29 cellular contexts compared by ENCODE assay signal in the genomic region with DNA sequence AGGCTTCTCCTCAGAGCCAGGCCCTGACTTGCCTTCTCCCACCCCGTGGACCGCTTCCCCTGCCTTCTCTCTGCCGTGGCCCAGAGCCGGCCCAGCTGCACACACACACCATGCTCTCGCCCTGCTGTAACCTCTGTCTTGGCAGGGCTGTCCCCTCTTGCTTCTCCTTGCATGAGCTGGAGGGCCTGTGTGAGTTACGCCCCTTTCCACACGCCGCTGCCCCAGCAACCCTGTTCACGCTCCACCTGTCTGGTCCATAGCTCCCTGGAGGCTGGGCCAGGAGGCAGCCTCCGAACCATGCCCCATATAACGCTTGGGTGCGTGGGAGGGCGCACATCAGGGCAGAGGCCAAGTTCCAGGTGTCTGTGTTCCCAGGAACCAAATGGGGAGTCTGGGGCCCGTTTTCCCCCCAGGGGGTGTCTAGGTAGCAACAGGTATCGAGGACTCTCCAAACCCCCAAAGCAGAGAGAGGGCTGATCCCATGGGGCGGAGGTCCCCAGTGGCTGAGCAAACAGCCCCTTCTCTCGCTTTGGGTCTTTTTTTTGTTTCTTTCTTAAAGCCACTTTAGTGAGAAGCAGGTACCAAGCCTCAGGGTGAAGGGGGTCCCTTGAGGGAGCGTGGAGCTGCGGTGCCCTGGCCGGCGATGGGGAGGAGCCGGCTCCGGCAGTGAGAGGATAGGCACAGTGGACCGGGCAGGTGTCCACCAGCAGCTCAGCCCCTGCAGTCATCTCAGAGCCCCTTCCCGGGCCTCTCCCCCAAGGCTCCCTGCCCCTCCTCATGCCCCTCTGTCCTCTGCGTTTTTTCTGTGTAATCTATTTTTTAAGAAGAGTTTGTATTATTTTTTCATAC. TPM values are rescaled to one million over a fixed set of nuclear protein-coding genes. Genes with fewer than 3 reads are reported as not detected.
DNase-seq lines count a peak whose midpoint lies in the region; ATAC-seq and TF ChIP-seq lines count a peak whose summit lies in the region.
"Had no signal": no experiment of that assay in that cellular context is flagged by ENCODE, and none has a peak within 500 bp of the region (broad histone marks: within the 10 kb centered on the region; RNA-seq: fewer than 3 reads in every experiment).

No MANE protein-coding gene starts in this region.

- H3K27me3 Mint-ChIP-seq in natural killer cell treated with Interleukin-12 subunit alpha and Interleukin-12 subunit beta and Interleukin-15 and Interleukin-18, amount 100 ng/mL, for 72 hours, result no peaks in the 10 kb centered on the region
- H3K27me3 Mint-ChIP-seq in natural killer cell (ENCODE audit: low read depth in 2 of 2), result no peaks in the 10 kb centered on the region
- no peaks in the 10 kb centered on the region for H3K27me3 Mint-ChIP-seq in T-helper 17 cell
- H3K27me3 Mint-ChIP-seq in GM23338 (ENCODE audit: insufficient read depth, low read depth, poor library complexity), result peaks cover 6% of the 10 kb centered on the region
- H3K27me3 Mint-ChIP-seq: activated CD8-positive, alpha-beta memory T cell treated with anti-CD3 and anti-CD28 coated beads, Interleukin-2, amount 10 ng/mL, durations not matched to agents 7 days and 5 days had no signal

- H4K20me1 ChIP-seq in GM23338 (replicated peaks; ENCODE audit: insufficient read depth), result no peaks in the 10 kb centered on the region

- H3K9me3 ChIP-seq in T-helper 17 cell (ENCODE audit: control insufficient read depth, low read length, poor library complexity, severe bottlenecking), result no peaks in the 10 kb centered on the region
- H3K9me3 ChIP-seq: esophagus muscularis mucosa, right lobe of liver, thoracic aorta had no signal

- H3K9me2 ChIP-seq in GM23338 (ENCODE audit: insufficient read depth), result no peaks in the 10 kb centered on the region

- no peak overlapping the region for H3K4me3 ChIP-seq in GM23338
- H3K4me3 ChIP-seq: cardiac muscle cell, esophagus muscularis mucosa, lung, neural progenitor cell, right lobe of liver, thoracic aorta had no signal

- DNase-seq in natural killer cell treated with Interleukin-12 subunit alpha and Interleukin-12 subunit beta and Interleukin-15 and Interleukin-18, amount 100 ng/mL, for 72 hours (ENCODE audit: low spot score), result peak; percentile 47
- DNase-seq in natural killer cell (no peak), T-helper 17 cell (no peak), left kidney (ENCODE audit: low read depth, low spot score) (peak; percentile 21), GM23338 (ENCODE audit: low spot score) (no peak), middle frontal gyrus (ENCODE audit: extremely low spot score, low spot score) (no peak)
- DNase-seq: activated CD4-positive, alpha-beta T cell treated with anti-CD3 and anti-CD28 coated beads, Interleukin-2, amount 50 U/mL, for 1 hour; activated CD8-positive, alpha-beta memory T cell treated with anti-CD3 and anti-CD28 coated beads, Interleukin-2, amount 10 ng/mL, durations not matched to agents 7 days and 5 days; activated naive CD4-positive, alpha-beta T cell treated with anti-CD3 and anti-CD28 coated beads, Interleukin-2, amount 50 U/mL, for 16 hours; DMS53; foreskin keratinocyte; NCI-H1436; NCI-H446; NCI-H774; right lobe of liver; stimulated activated CD4-positive, alpha-beta T cell treated with anti-CD3 and anti-CD28 coated beads, Interleukin-12 subunit alpha, Interleukin-12 subunit beta, amount 100 ng/mL, for 4 hours; stimulated activated CD4-positive, alpha-beta T cell treated with anti-CD3 and anti-CD28 coated beads, Interleukin-4, amount 100 ng/mL, for 1 hour; T-helper 9 cell; WERI-Rb-1 had no signal

- no peak overlapping the region for H3K4me2 ChIP-seq in GM23338
- H3K4me2 ChIP-seq: KMS-11, neural progenitor cell had no signal

- peaks cover 5% of the 10 kb centered on the region for H3K36me3 Mint-ChIP-seq in natural killer cell treated with Interleukin-12 subunit alpha and Interleukin-12 subunit beta and Interleukin-15 and Interleukin-18, amount 100 ng/mL, for 72 hours
- peaks cover 7% of the 10 kb centered on the region for H3K36me3 Mint-ChIP-seq in natural killer cell
- H3K36me3 Mint-ChIP-seq in T-helper 17 cell (ENCODE audit: low read depth), result peaks cover 8% of the 10 kb centered on the region
- H3K36me3 Mint-ChIP-seq in GM23338 (ENCODE audit: low read depth), result peaks cover 44% of the 10 kb centered on the region

- H3K4me1 ChIP-seq in GM23338 (ENCODE audit: insufficient read depth), result no peaks in the 10 kb centered on the region
- H3K4me1 ChIP-seq: esophagus muscularis mucosa, foreskin keratinocyte, neural progenitor cell, right lobe of liver had no signal

- H3K9me3 Mint-ChIP-seq in natural killer cell treated with Interleukin-12 subunit alpha and Interleukin-12 subunit beta and Interleukin-15 and Interleukin-18, amount 100 ng/mL, for 72 hours, result no peaks in the 10 kb centered on the region
- H3K9me3 Mint-ChIP-seq in natural killer cell (no peaks in the 10 kb centered on the region), GM23338 (peaks cover 3% of the 10 kb centered on the region; the same call in 1 of the 3 replicates)
- H3K9me3 Mint-ChIP-seq: activated T-helper 1 cell treated with anti-CD3 and anti-CD28 coated beads, Interleukin-12 subunit alpha, Interleukin-12 subunit beta, Interleukin-2, Interleukin-4 antibody, amounts not matched to agents 30 ng/mL and 10 ng/mL and 1 ng/mL, durations not matched to agents 14 hours and 24 hours and 36 hours had no signal

- H3K4me1 Mint-ChIP-seq in natural killer cell treated with Interleukin-12 subunit alpha and Interleukin-12 subunit beta and Interleukin-15 and Interleukin-18, amount 100 ng/mL, for 72 hours (ENCODE audit: low read depth in 2 of 2), result peaks cover 0 to 3% of the 10 kb centered on the region in 2 donors
- H3K4me1 Mint-ChIP-seq in natural killer cell (no peaks in the 10 kb centered on the region), T-helper 17 cell (peaks cover 3% of the 10 kb centered on the region), GM23338 (no peaks in the 10 kb centered on the region)
- H3K4me1 Mint-ChIP-seq: activated CD8-positive, alpha-beta memory T cell treated with anti-CD3 and anti-CD28 coated beads, Interleukin-2, amount 10 ng/mL, durations not matched to agents 7 days and 5 days; neural progenitor cell had no signal

- no peaks in the 10 kb centered on the region for H3F3A ChIP-seq in GM23338 (replicated peaks; ENCODE audit: low read depth)

- H3K4me3 Mint-ChIP-seq in natural killer cell treated with Interleukin-12 subunit alpha and Interleukin-12 subunit beta and Interleukin-15 and Interleukin-18, amount 100 ng/mL, for 72 hours, result no peak overlapping the region
- no peak overlapping the region for H3K4me3 Mint-ChIP-seq in natural killer cell
- H3K4me3 Mint-ChIP-seq in T-helper 17 cell, result no peak overlapping the region
- H3K4me3 Mint-ChIP-seq in GM23338, result no peak overlapping the region; the same call in 2 of the 3 replicates
- H3K4me3 Mint-ChIP-seq: activated CD8-positive, alpha-beta memory T cell treated with anti-CD3 and anti-CD28 coated beads, Interleukin-2, amount 10 ng/mL, durations not matched to agents 7 days and 5 days; activated T-helper 1 cell treated with anti-CD3 and anti-CD28 coated beads, Interleukin-12 subunit alpha, Interleukin-12 subunit beta, Interleukin-2, Interleukin-4 antibody, amounts not matched to agents 30 ng/mL and 10 ng/mL and 1 ng/mL, durations not matched to agents 14 hours and 24 hours and 36 hours; neural progenitor cell had no signal

- peak in 1 of 2 donors; percentile 24 for ATAC-seq in natural killer cell treated with Interleukin-12 subunit alpha and Interleukin-12 subunit beta and Interleukin-15 and Interleukin-18, amount 100 ng/mL, for 72 hours
- no peak for ATAC-seq in natural killer cell
- ATAC-seq in T-helper 17 cell, result no peak
- no peak for ATAC-seq in GM23338
- no peak for ATAC-seq in HG02642 (IDR thresholded peaks at IDR 0.05; ENCODE audit: poor library complexity, unreplicated experiment)
- no peak for ATAC-seq in GM21786 (IDR thresholded peaks at IDR 0.05; ENCODE audit: unreplicated experiment)
- ATAC-seq: activated CD8-positive, alpha-beta memory T cell treated with anti-CD3 and anti-CD28 coated beads, Interleukin-2, amount 10 ng/mL, durations not matched to agents 7 days and 5 days; foreskin keratinocyte; Right ventricle myocardium inferior had no signal

- TF ChIP-seq CTCF in natural killer cell (IDR thresholded peaks at IDR 0.05) (no peak), GM23338 (conservative IDR thresholded peaks at IDR 0.05; ENCODE audit: low read depth in 2 of 2) (no peak)

- intact Hi-C loops in natural killer cell (cut with micrococcal nuclease), result no loop called here

- no peak overlapping the region for H2AFZ ChIP-seq in GM23338
- H2AFZ ChIP-seq: neural progenitor cell had no signal

- H3K27ac ChIP-seq in GM23338 (ENCODE audit: low read depth), result no peak overlapping the region
- H3K27ac ChIP-seq: cardiac muscle cell, esophagus muscularis mucosa, foreskin keratinocyte, KMS-11, neural progenitor cell, right lobe of liver, thoracic aorta, WERI-Rb-1 had no signal

- H3K27ac Mint-ChIP-seq in natural killer cell treated with Interleukin-12 subunit alpha and Interleukin-12 subunit beta and Interleukin-15 and Interleukin-18, amount 100 ng/mL, for 72 hours, result no peak overlapping the region
- peak overlapping the region in 1 of 2 donors; percentile 40 for H3K27ac Mint-ChIP-seq in natural killer cell
- peak overlapping the region; percentile 66 for H3K27ac Mint-ChIP-seq in T-helper 17 cell
- H3K27ac Mint-ChIP-seq in GM23338, result no peak overlapping the region
- H3K27ac Mint-ChIP-seq: activated CD8-positive, alpha-beta memory T cell treated with anti-CD3 and anti-CD28 coated beads, Interleukin-2, amount 10 ng/mL, durations not matched to agents 7 days and 5 days; activated T-helper 1 cell treated with anti-CD3 and anti-CD28 coated beads, Interleukin-12 subunit alpha, Interleukin-12 subunit beta, Interleukin-2, Interleukin-4 antibody, amounts not matched to agents 30 ng/mL and 10 ng/mL and 1 ng/mL, durations not matched to agents 14 hours and 24 hours and 36 hours; neural progenitor cell had no signal

- no peaks in the 10 kb centered on the region for H3K36me3 ChIP-seq in GM23338 (ENCODE audit: insufficient read depth)
- H3K36me3 ChIP-seq: neural progenitor cell, right lobe of liver had no signal

- H3K27me3 ChIP-seq in GM23338 (ENCODE audit: insufficient read depth), result no peaks in the 10 kb centered on the region
- H3K27me3 ChIP-seq: cardiac muscle cell, esophagus muscularis mucosa, foreskin keratinocyte, neural progenitor cell, right lobe of liver had no signal

- no peaks in the 10 kb centered on the region for H3K79me2 ChIP-seq in GM23338 (replicated peaks; ENCODE audit: insufficient read depth)

RNA-seq across cellular contexts. Expression of gene LIMK1, which starts 38.0 kb away (rescaled TPM):
- 10 to 100 TPM; 48.4 to 52.9 TPM for total RNA-seq in natural killer cell treated with Interleukin-12 subunit alpha and Interleukin-12 subunit beta and Interleukin-15 and Interleukin-18, amount 100 ng/mL, for 72 hours
- total RNA-seq in natural killer cell, result 10 to 100 TPM; 54.0 to 66.0 (median 55.0) TPM
- total RNA-seq in T-helper 17 cell, result 10 to 100 TPM; 11.7 to 13.2 TPM
- 77.9 and 96.5 TPM in 2 replicates for total RNA-seq in GM23338 (2014; rRNA removed; shearing (Covaris generic))
- 13.0 and 17.3 TPM in 2 replicates for polyA plus RNA-seq in GM23338 (2016; fragmentation: Nextera tagmentation; extraction: Ambion mirVana)

RNA-seq across cellular contexts. Expression of gene EIF4H, which starts 52.5 kb away (rescaled TPM):
- total RNA-seq in natural killer cell treated with Interleukin-12 subunit alpha and Interleukin-12 subunit beta and Interleukin-15 and Interleukin-18, amount 100 ng/mL, for 72 hours, result 100 to 1,000 TPM; 344 to 347 TPM
- total RNA-seq in natural killer cell (100 to 1,000 TPM; 286 to 294 (median 294) TPM), T-helper 17 cell (100 to 1,000 TPM; 242 to 255 TPM)
- total RNA-seq in GM23338 (2014; rRNA removed; shearing (Covaris generic)), result 298 and 309 TPM in 2 replicates
- 183 and 197 TPM in 2 replicates for polyA plus RNA-seq in GM23338 (2016; fragmentation: Nextera tagmentation; extraction: Ambion mirVana)

Comparison
In these comparisons a context has a peak if more than half of its experiments do, and no peak if none do; other contexts are left out.
1. DNase-seq: peak in natural killer cell treated with Interleukin-12 subunit alpha and Interleukin-12 subunit beta and Interleukin-15 and Interleukin-18, amount 100 ng/mL, for 72 hours (single experiment) and left kidney (single experiment); none in natural killer cell (single experiment), T-helper 17 cell (0 of 3), GM23338 (single experiment) and middle frontal gyrus (single experiment).